24 cellular contexts compared by ENCODE assay signal in genomic region chr15:38182900-38183299, GRCh38.
"Had no signal": no experiment of that assay in that cellular context is flagged by ENCODE, and none has a peak within 500 bp of the region (broad histone marks: within the 10 kb centered on the region; RNA-seq: fewer than 3 reads in every experiment).

No MANE protein-coding gene starts in this region.

- H3K9me3 ChIP-seq: esophagus squamous epithelium, left lung, lower lobe of right lung, psoas muscle, right lobe of liver, thyroid gland, vagina had no signal

- H3K27me3 ChIP-seq: esophagus squamous epithelium, left lung, right lobe of liver, thyroid gland, vagina had no signal

- DNase-seq: cortex of kidney; effector memory CD8-positive, alpha-beta T cell; erythroblast; esophagus squamous epithelium; foreskin melanocyte; glutamatergic neuron; left cardiac atrium; left lung; lower lobe of right lung; naive B cell; posterior cingulate gyrus; psoas muscle; right lobe of liver; stimulated activated CD4-positive, alpha-beta T cell treated with anti-CD3 and anti-CD28 coated beads, Interleukin-12 subunit alpha, Interleukin-12 subunit beta, amount 100 ng/mL, for 4 hours; stimulated activated CD4-positive, alpha-beta T cell treated with anti-CD3 and anti-CD28 coated beads, Interleukin-1b, Interleukin-23, amount 100 ng/mL, for 48 hours; stimulated activated CD4-positive, alpha-beta T cell treated with anti-CD3 and anti-CD28 coated beads, Interleukin-4, amount 100 ng/mL, for 1 hour; stimulated activated CD8-positive, alpha-beta memory T cell treated with anti-CD3 and anti-CD28 coated beads, Interleukin-4, amount 100 ng/mL, for 48 hours; stimulated activated naive CD4-positive, alpha-beta T cell; stimulated activated naive CD8-positive, alpha-beta T cell treated with anti-CD3 and anti-CD28 coated beads, Interleukin-15, amount 100 ng/mL, for 72 hours; thyroid gland; trophoblast cell had no signal

- H3K4me3 ChIP-seq: esophagus squamous epithelium, left lung, lower lobe of right lung, psoas muscle, right lobe of liver, smooth muscle cell, thyroid gland, vagina had no signal

- H3K36me3 ChIP-seq: esophagus squamous epithelium, left lung, lower lobe of right lung, right lobe of liver, thyroid gland, vagina had no signal

- H3K27ac ChIP-seq: esophagus squamous epithelium, left lung, lower lobe of right lung, psoas muscle, right lobe of liver, thyroid gland, vagina had no signal

- H3K4me2 ChIP-seq: smooth muscle cell had no signal

- H3K4me1 ChIP-seq: esophagus squamous epithelium, left lung, lower lobe of right lung, psoas muscle, right lobe of liver, vagina had no signal

- ATAC-seq: effector memory CD8-positive, alpha-beta T cell; left cardiac atrium; left lung; lower lobe of right lung; natural killer cell treated with Interleukin-12 subunit alpha and Interleukin-12 subunit beta and Interleukin-15 and Interleukin-18, amount 100 ng/mL, for 72 hours; psoas muscle; right lobe of liver; stimulated activated naive CD8-positive, alpha-beta T cell treated with anti-CD3 and anti-CD28 coated beads, Interleukin-15, amount 100 ng/mL, for 72 hours had no signal
